Comparison of ENCODE assay signal across 1 cellular context in genomic region chr12:97650242-97650641, GRCh38.
A peak's percentile ranks its signal among the peaks of the same experiment; 100 is the strongest.
TF ChIP-seq lines count a peak whose summit lies in the region.

No MANE protein-coding gene starts in this region.

TF ChIP-seq in HepG2, 621 proteins besides CTCF, POLR2A, EP300 and RAD21:
- no peak for TF ChIP-seq ZNF280D (CRISPR knock-in tag; IDR thresholded peaks at IDR 0.05)
- no peak for TF ChIP-seq ZNF350 (CRISPR knock-in tag; IDR thresholded peaks at IDR 0.05; ENCODE audit: borderline replicate concordance, low read depth)
- no peak for TF ChIP-seq SMAD3 (CRISPR knock-in tag; IDR thresholded peaks at IDR 0.05)
- TF ChIP-seq ZBTB7B (CRISPR knock-in tag; IDR thresholded peaks at IDR 0.05), result no peak
- 0 out of 2 replicates have a peak, but pooled peaks have one; percentile 5 for TF ChIP-seq MNT (IDR thresholded peaks at IDR 0.05)
